In the genomic region with DNA sequence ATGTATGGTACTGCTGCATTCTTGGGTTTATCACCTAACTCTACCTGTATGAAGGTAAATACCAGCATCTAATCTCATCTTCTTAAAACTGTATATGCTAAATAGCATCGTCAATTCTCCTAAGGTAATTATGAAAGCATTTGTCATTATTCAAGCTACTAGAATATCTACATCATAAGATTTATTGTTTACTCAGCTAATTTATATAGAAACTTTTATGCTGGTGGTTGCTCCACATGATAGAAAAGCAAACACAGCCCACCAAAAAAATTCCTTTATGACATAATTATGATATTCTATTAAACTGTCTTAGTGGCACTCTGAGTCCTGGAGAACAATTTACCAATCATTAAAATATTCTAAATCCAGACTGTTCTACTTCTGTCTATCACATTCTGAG, we compare ENCODE assay signal across 2 cellular contexts.
TF ChIP-seq lines count a peak whose summit lies in the region.

No MANE protein-coding gene starts in this region.

TF ChIP-seq in HepG2, 621 proteins besides CTCF, POLR2A, EP300 and RAD21 (continued from another document):
- TF ChIP-seq, protein P1, sequence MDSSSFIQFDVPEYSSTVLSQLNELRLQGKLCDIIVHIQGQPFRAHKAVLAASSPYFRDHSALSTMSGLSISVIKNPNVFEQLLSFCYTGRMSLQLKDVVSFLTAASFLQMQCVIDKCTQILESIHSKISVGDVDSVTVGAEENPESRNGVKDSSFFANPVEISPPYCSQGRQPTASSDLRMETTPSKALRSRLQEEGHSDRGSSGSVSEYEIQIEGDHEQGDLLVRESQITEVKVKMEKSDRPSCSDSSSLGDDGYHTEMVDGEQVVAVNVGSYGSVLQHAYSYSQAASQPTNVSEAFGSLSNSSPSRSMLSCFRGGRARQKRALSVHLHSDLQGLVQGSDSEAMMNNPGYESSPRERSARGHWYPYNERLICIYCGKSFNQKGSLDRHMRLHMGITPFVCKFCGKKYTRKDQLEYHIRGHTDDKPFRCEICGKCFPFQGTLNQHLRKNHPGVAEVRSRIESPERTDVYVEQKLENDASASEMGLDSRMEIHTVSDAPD (CRISPR knock-in tag; IDR thresholded peaks at IDR 0.05), result no peak
- TF ChIP-seq TSC22D2 (CRISPR knock-in tag; IDR thresholded peaks at IDR 0.05; ENCODE audit: borderline replicate concordance) (no peak), ZNF34 (CRISPR knock-in tag; IDR thresholded peaks at IDR 0.05; ENCODE audit: borderline replicate concordance) (no peak), MAFK (conservative IDR thresholded peaks at IDR 0.05 in 1 of 2, IDR thresholded peaks at IDR 0.05 in 1 of 2; ENCODE audit: low read length in 2 of 2) (peak; percentile 64 to 83), GATAD2A (CRISPR knock-in tag; IDR thresholded peaks at IDR 0.05) (no peak), SKI (IDR thresholded peaks at IDR 0.05; ENCODE audit: partially characterized antibody) (no peak)

TF ChIP-seq in IMR-90, 13 proteins besides CTCF, POLR2A, EP300 and RAD21:
- TF ChIP-seq, protein P2, sequence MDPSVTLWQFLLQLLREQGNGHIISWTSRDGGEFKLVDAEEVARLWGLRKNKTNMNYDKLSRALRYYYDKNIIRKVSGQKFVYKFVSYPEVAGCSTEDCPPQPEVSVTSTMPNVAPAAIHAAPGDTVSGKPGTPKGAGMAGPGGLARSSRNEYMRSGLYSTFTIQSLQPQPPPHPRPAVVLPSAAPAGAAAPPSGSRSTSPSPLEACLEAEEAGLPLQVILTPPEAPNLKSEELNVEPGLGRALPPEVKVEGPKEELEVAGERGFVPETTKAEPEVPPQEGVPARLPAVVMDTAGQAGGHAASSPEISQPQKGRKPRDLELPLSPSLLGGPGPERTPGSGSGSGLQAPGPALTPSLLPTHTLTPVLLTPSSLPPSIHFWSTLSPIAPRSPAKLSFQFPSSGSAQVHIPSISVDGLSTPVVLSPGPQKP (IDR thresholded peaks at IDR 0.05; ENCODE audit: borderline replicate concordance, low read depth, low read length), result no peak
- TF ChIP-seq MAFK (IDR thresholded peaks at IDR 0.05; ENCODE audit: low read depth, low read length) (peak; percentile 62), FOS (IDR thresholded peaks at IDR 0.05; ENCODE audit: low read depth, low read length) (no peak), BHLHE40 (IDR thresholded peaks at IDR 0.05; ENCODE audit: low read depth, low read length) (no peak)
